In the genomic region with DNA sequence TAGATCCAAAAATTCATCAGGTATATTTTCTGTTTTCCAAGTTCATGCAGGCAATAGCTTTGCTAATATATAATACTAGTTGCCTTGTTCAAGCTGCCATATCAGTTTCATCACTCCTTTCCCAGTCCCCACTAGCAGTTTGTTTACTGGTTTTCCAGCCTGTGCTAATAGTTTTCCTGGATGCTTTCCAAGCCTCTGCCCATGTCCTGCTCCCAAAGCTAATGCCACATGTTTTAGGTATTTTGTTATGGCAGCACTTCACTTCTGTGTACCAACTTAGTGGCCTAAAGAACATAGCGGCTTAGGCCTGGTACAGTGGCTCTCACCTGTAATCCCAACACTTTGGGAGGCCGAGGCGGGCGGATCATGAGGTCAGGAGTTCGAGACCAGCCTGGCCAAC, we compare ENCODE assay signal across 18 cellular contexts. TPM values are rescaled to one million over a fixed set of nuclear protein-coding genes. Genes with fewer than 3 reads are reported as not detected.
DNase-seq lines count a peak whose midpoint lies in the region; ATAC-seq and TF ChIP-seq lines count a peak whose summit lies in the region.
"Had no signal": no experiment of that assay in that cellular context is flagged by ENCODE, and none has a peak within 500 bp of the region (broad histone marks: within the 10 kb centered on the region; RNA-seq: fewer than 3 reads in every experiment).

No MANE protein-coding gene starts in this region.

- peaks cover 44% of the 10 kb centered on the region for H3K36me3 ChIP-seq in left ventricle myocardium inferior
- H3K36me3 ChIP-seq in esophagus squamous epithelium = peaks cover 0 to 93% (median 12%) of the 10 kb centered on the region in 3 donors

- TF ChIP-seq POLR2A in esophagus squamous epithelium (IDR thresholded peaks at IDR 0.05) = no peak

- H3K4me1 ChIP-seq in left ventricle myocardium inferior = peaks cover 77% of the 10 kb centered on the region
- no peaks in the 10 kb centered on the region for H3K4me1 ChIP-seq in esophagus squamous epithelium
- H3K4me1 ChIP-seq: HAP-1 had no signal

- ATAC-seq in left cardiac atrium (no peak), HG03354 (IDR thresholded peaks at IDR 0.05; ENCODE audit: poor library complexity, severe bottlenecking, unreplicated experiment) (no peak), GM21723 (IDR thresholded peaks at IDR 0.05; ENCODE audit: unreplicated experiment) (no peak)
- ATAC-seq: CD8-positive, alpha-beta T cell; SK-N-SH treated with all-trans-retinoic acid at 6 μM for 48 hours had no signal

- TF ChIP-seq CTCF in left ventricle myocardium inferior (IDR thresholded peaks at IDR 0.05; ENCODE audit: borderline replicate concordance) (no peak), fibroblast of villous mesenchyme (IDR thresholded peaks at IDR 0.05; ENCODE audit: insufficient read depth, low read depth, low read length) (no peak), esophagus squamous epithelium (IDR thresholded peaks at IDR 0.05) (no peak)

- intact Hi-C loops in left ventricle myocardium inferior (cut with micrococcal nuclease) = no loop called here
- intact Hi-C loops in left cardiac atrium (cut with DNase I) = no loop called here
- intact Hi-C loops in esophagus squamous epithelium (cut with DNase I) = no loop called here

- no peak overlapping the region for H3K4me3 ChIP-seq in left ventricle myocardium inferior
- no peak overlapping the region for H3K4me3 ChIP-seq in fibroblast of villous mesenchyme (ENCODE audit: low read depth, low read length)
- no peak overlapping the region for H3K4me3 ChIP-seq in esophagus squamous epithelium
- H3K4me3 ChIP-seq: BLaER1 treated with 17β-estradiol and CSF1 and Interleukin-3, amounts not matched to agents 10 nM and 100 nM; HAP-1 had no signal

- H3K9me3 ChIP-seq in left ventricle myocardium inferior (replicated peaks) = no peaks in the 10 kb centered on the region
- peaks cover 0 to 31% (median 5%) of the 10 kb centered on the region in 3 donors for H3K9me3 ChIP-seq in esophagus squamous epithelium
- H3K9me3 ChIP-seq: HAP-1 had no signal

- H3K27ac ChIP-seq in left ventricle myocardium inferior (replicated peaks) (peak overlapping the region; percentile 38), esophagus squamous epithelium (no peak overlapping the region)
- H3K27ac ChIP-seq: BLaER1 treated with 17β-estradiol and CSF1 and Interleukin-3, amounts not matched to agents 10 nM and 100 nM had no signal

- WGBS in esophagus squamous epithelium, 2 donors = 89 to 100% methylated on average over 1 to 4 of the region's 5 CpGs

- no peaks in the 10 kb centered on the region for H3K27me3 ChIP-seq in left ventricle myocardium inferior (ENCODE audit: low read depth)
- no peaks in the 10 kb centered on the region for H3K27me3 ChIP-seq in esophagus squamous epithelium
- H3K27me3 ChIP-seq: BLaER1 treated with 17β-estradiol and CSF1 and Interleukin-3, amounts not matched to agents 10 nM and 100 nM had no signal

- DNase-seq in left ventricle myocardium inferior = no peak
- DNase-seq in left cardiac atrium = no peak
- DNase-seq in RPMI7951 (ENCODE audit: low read depth) = peak; percentile 21
- peak; percentile 30 for DNase-seq in fibroblast of villous mesenchyme (ENCODE audit: low read depth)
- no peak for DNase-seq in esophagus squamous epithelium (lab: John Stamatoyannopoulos, UW)
- DNase-seq: Calu3; CD8-positive, alpha-beta T cell; DMS79; Karpas-422; NCI-H1092 treated with DMSO at 0.1 percent for 48 hours; NCI-H2081; NCI-H2171 treated with DMSO at 0.1 percent for 48 hours; SIG-M5 had no signal

RNA-seq across cellular contexts. Expression of a gene that starts 28.1 kb away (rescaled TPM):
- total RNA-seq in left ventricle myocardium inferior = 6.2 TPM
- total RNA-seq in left cardiac atrium = 1 to 10 TPM; 6.1 to 7.1 TPM
- 3.4 and 4.7 TPM in 2 replicates for total RNA-seq in RPMI7951 (2014; rRNA removed; shearing (Covaris generic))
- total RNA-seq in fibroblast of villous mesenchyme = 3.9 and 5.6 TPM in 2 replicates
- total RNA-seq in esophagus squamous epithelium = 1 to 10 TPM; 2.2 to 6.1 (median 2.5) TPM

Comparison
In these comparisons a context has a peak if more than half of its experiments do, and no peak if none do; other contexts are left out.
1. DNase-seq: peak in RPMI7951 (single experiment) and fibroblast of villous mesenchyme (single experiment); none in left ventricle myocardium inferior (single experiment), left cardiac atrium (single experiment) and esophagus squamous epithelium (single experiment).